In the genomic region with DNA sequence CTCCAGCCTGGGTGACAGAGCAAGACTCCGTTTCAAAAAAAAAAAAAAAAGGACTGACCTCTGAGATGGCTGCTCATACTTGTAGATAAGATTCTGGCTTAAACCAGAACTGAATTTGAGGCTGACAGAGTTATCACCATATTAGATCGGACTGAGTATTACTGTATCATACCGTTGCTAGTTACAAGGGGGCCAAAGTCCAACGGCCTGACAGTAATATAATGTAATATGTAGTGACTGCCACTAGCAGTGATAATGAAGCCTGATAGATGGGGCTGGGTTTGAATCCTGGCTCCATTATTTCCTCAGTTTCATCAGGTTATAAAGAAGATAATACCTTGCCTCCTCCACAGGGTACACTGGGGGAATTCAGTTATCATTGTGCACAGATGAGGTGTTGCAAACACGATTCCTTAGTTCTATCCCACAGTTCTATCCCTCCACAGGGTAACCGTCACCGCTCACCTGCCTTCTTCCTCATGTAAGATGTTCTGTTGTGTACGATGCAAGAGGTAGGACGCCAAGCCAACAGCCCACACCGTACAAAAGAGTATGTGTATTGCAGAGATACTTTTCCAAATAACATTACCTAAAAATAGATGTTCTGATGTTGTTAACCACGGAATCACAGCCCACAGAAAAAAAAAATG, we compare ENCODE assay signal across 25 cellular contexts.
"Had no signal": no experiment of that assay in that cellular context is flagged by ENCODE, and none has a peak within 500 bp of the region (broad histone marks: within the 10 kb centered on the region; RNA-seq: fewer than 3 reads in every experiment).

No MANE protein-coding gene starts in this region.

- H3K27me3 ChIP-seq: brain microvascular endothelial cell, upper lobe of left lung, vagina had no signal

- DNase-seq: activated CD4-positive, alpha-beta T cell treated with anti-CD3 and anti-CD28 coated beads for 4 hours; activated CD4-positive, alpha-beta T cell treated with anti-CD3 and anti-CD28 coated beads, Interleukin-2, amount 50 U/mL, for 4 hours; activated CD8-positive, alpha-beta memory T cell treated with anti-CD3 and anti-CD28 coated beads for 24 hours; activated effector memory CD4-positive, alpha-beta T cell treated with Interleukin-2 at 50 U/mL for 16 hours; activated naive CD4-positive, alpha-beta T cell treated with Interleukin-2 at 50 U/mL for 16 hours; activated naive CD8-positive, alpha-beta T cell treated with anti-CD3 and anti-CD28 coated beads, Interleukin-2, amount 10 ng/mL, durations not matched to agents 7 days and 5 days; amniotic stem cell; brain microvascular endothelial cell; foreskin fibroblast; head of caudate nucleus; left ventricle myocardium inferior; natural killer cell; posterior cingulate gyrus; right cardiac atrium; stimulated activated CD4-positive, alpha-beta T cell treated with anti-CD3 and anti-CD28 coated beads, Interleukin-2, amount 100 ng/mL, for 48 hours; stimulated activated naive CD8-positive, alpha-beta T cell treated with anti-CD3 and anti-CD28 coated beads, Interleukin-15, Interleukin-2, amounts not matched to agents 100 U/mL and 50 U/mL, for 24 hours; T-helper 9 cell; upper lobe of left lung had no signal

- ATAC-seq: natural killer cell; right cardiac atrium; stimulated activated naive CD8-positive, alpha-beta T cell treated with anti-CD3 and anti-CD28 coated beads, Interleukin-15, Interleukin-2, amounts not matched to agents 100 U/mL and 50 U/mL, for 24 hours had no signal

- H3K36me3 ChIP-seq: brain microvascular endothelial cell had no signal

- H3K27me3 Mint-ChIP-seq: activated naive CD8-positive, alpha-beta T cell treated with anti-CD3 and anti-CD28 coated beads, Interleukin-2, amount 10 ng/mL, durations not matched to agents 7 days and 5 days had no signal

- H3K4me1 Mint-ChIP-seq: mesothelial cell of epicardium had no signal

- H3K27ac Mint-ChIP-seq: activated naive CD8-positive, alpha-beta T cell treated with anti-CD3 and anti-CD28 coated beads, Interleukin-2, amount 10 ng/mL, durations not matched to agents 7 days and 5 days; mesothelial cell of epicardium; natural killer cell had no signal

- H3K36me3 Mint-ChIP-seq: activated naive CD8-positive, alpha-beta T cell treated with anti-CD3 and anti-CD28 coated beads, Interleukin-2, amount 10 ng/mL, durations not matched to agents 7 days and 5 days; natural killer cell had no signal

- FAIRE-seq: astrocyte, endothelial cell of umbilical vein, TTC549 had no signal

- H3K4me1 ChIP-seq: vagina had no signal

- H3K9me3 ChIP-seq: left ventricle myocardium inferior, thoracic aorta, upper lobe of left lung, vagina had no signal

- H3K9me3 Mint-ChIP-seq: activated naive CD8-positive, alpha-beta T cell treated with anti-CD3 and anti-CD28 coated beads, Interleukin-2, amount 10 ng/mL, durations not matched to agents 7 days and 5 days; mesothelial cell of epicardium; natural killer cell had no signal

- H3K4me3 ChIP-seq: left ventricle myocardium inferior, thoracic aorta, upper lobe of left lung, vagina had no signal

- H3K4me3 Mint-ChIP-seq: activated naive CD8-positive, alpha-beta T cell treated with anti-CD3 and anti-CD28 coated beads, Interleukin-2, amount 10 ng/mL, durations not matched to agents 7 days and 5 days; mesothelial cell of epicardium; natural killer cell had no signal

- H3K27ac ChIP-seq: brain microvascular endothelial cell, left ventricle myocardium inferior, thoracic aorta, upper lobe of left lung, vagina, VCaP had no signal
